In the genomic region with DNA sequence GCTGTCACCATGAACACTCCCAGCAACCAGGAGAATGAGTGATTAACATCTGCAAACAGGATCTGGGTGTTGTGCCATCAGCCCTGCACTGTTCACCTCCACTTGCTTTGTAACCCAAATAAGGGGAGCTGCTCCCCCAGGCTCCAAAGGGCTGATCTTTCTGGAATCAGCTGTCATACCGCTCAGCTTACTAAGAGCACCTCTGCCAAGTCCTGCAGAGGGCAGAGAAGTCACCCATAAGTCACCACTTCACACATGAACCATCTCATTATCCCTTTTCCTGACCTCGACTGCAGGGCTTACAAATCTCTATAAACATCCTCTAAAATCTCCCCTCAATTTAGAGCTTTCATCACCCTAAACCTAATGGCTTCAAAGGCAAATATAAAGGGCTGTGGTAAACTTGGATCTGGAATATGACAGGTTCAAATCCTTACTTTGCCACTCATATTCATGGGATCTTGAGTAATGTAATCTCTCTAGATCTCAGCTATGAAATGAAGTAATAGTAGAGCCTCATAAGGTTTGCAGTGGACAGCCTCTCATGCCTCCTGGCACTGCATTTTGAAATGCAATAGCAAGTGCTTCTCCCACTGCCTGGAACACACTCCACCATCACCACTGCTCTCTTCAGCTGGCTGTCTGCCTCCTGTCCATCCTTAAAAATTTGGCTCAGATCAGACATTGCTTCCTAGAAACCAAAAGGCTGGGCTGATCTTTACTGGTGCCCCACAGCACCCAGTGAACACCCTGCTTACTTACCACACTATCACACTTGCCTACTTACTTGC, we compare ENCODE assay signal across 16 cellular contexts. TPM values are rescaled to one million over a fixed set of nuclear protein-coding genes. Genes with fewer than 3 reads are reported as not detected.
DNase-seq lines count a peak whose midpoint lies in the region; ATAC-seq and TF ChIP-seq lines count a peak whose summit lies in the region.
"Had no signal": no experiment of that assay in that cellular context is flagged by ENCODE, and none has a peak within 500 bp of the region (broad histone marks: within the 10 kb centered on the region; RNA-seq: fewer than 3 reads in every experiment).

No MANE protein-coding gene starts in this region.

- H3K27ac ChIP-seq in mammary epithelial cell (ENCODE audit: insufficient read depth, low read depth, low read length), result no peak overlapping the region
- H3K27ac ChIP-seq in Panc1 (ENCODE audit: low read length), result no peak overlapping the region
- H3K27ac ChIP-seq in psoas muscle, result no peak overlapping the region
- H3K27ac ChIP-seq in stomach, result no peak overlapping the region
- no peak overlapping the region for H3K27ac ChIP-seq in smooth muscle cell (ENCODE audit: low read depth)
- H3K27ac ChIP-seq: ascending aorta, RWPE1 had no signal

- H3K4me1 ChIP-seq in mammary epithelial cell (ENCODE audit: insufficient read depth, low read length) (peaks cover 27% of the 10 kb centered on the region), Panc1 (ENCODE audit: control insufficient read depth, insufficient read depth, low read length) (no peaks in the 10 kb centered on the region), psoas muscle (no peaks in the 10 kb centered on the region), stomach (peaks cover 0 to 4% (median 2%) of the 10 kb centered on the region in 4 donors), smooth muscle cell (ENCODE audit: low read depth) (no peaks in the 10 kb centered on the region)
- H3K4me1 ChIP-seq: ascending aorta had no signal

- H3K9me3 Mint-ChIP-seq in MCF 10A (ENCODE audit: unreplicated experiment), result no peaks in the 10 kb centered on the region
- H3K9me3 Mint-ChIP-seq: activated T-helper 2 cell treated with anti-CD3 and anti-CD28 coated beads, Interferon-gamma antibody, Interleukin-2, Interleukin-4, amounts not matched to agents 10 μg/mL and 5 μg/mL and 100 μg/mL, durations not matched to agents 14 hours and 24 hours and 36 hours; T-cell had no signal

- peaks cover 22% of the 10 kb centered on the region for H3K4me1 Mint-ChIP-seq in MCF 10A (ENCODE audit: insufficient read depth, unreplicated experiment)
- H3K4me1 Mint-ChIP-seq: T-cell had no signal

- BruUV-seq in MCF 10A (replicated peaks; lab: Mats Ljungman, UMichigan) (no TSS peak), mammary epithelial cell (replicated peaks; lab: Mats Ljungman, UMichigan) (no TSS peak), Panc1 (replicated peaks; lab: Mats Ljungman, UMichigan) (no TSS peak)

- no peak overlapping the region for H3K4me3 Mint-ChIP-seq in MCF 10A (ENCODE audit: unreplicated experiment)
- H3K4me3 Mint-ChIP-seq: T-cell had no signal

- no peak for TF ChIP-seq EP300 in stomach (IDR thresholded peaks at IDR 0.05)

- no peak overlapping the region for H3K9ac ChIP-seq in mammary epithelial cell (ENCODE audit: insufficient read depth, low read length)
- no peak overlapping the region for H3K9ac ChIP-seq in smooth muscle cell (ENCODE audit: low read depth)

- POLR2A ChIA-PET in MCF 10A (lab: Yijun Ruan, JAX), result interaction anchor here (0.7 to 1.1 kb wide), 3 partner anchors 18 to 172 kb away, joined by 3 to 4 read pairs (median 4); no protein-coding TSS in a partner anchor
- POLR2A ChIA-PET in Panc1 (lab: Charles Lee), result no interaction called here

- H3K27ac Mint-ChIP-seq in MCF 10A (ENCODE audit: low read depth, unreplicated experiment), result no peak overlapping the region
- H3K27ac Mint-ChIP-seq: activated T-helper 2 cell treated with anti-CD3 and anti-CD28 coated beads, Interferon-gamma antibody, Interleukin-2, Interleukin-4, amounts not matched to agents 10 μg/mL and 5 μg/mL and 100 μg/mL, durations not matched to agents 14 hours and 24 hours and 36 hours; T-cell had no signal

- in situ Hi-C loops in mammary epithelial cell (cut with MboI; ENCODE audit: low sequenced_read_pairs in 2 of 2), result no loop called here
- in situ Hi-C loops in Panc1 (cut with HindIII; ENCODE audit: low pct_unique_long_range_greater_than_20kb, low sequenced_read_pairs), result no loop called here

- no peaks in the 10 kb centered on the region for H4K20me1 ChIP-seq in mammary epithelial cell (ENCODE audit: insufficient read depth, low read length)
- H4K20me1 ChIP-seq in smooth muscle cell (ENCODE audit: low read depth), result no peaks in the 10 kb centered on the region

- H3K9me3 ChIP-seq in mammary epithelial cell (replicated peaks; ENCODE audit: insufficient read depth, low read length) (no peaks in the 10 kb centered on the region), Panc1 (ENCODE audit: control insufficient read depth, insufficient read depth, low read depth, low read length) (no peaks in the 10 kb centered on the region), psoas muscle (no peaks in the 10 kb centered on the region), stomach (no peaks in the 10 kb centered on the region), smooth muscle cell (replicated peaks; ENCODE audit: low read depth) (no peaks in the 10 kb centered on the region)
- H3K9me3 ChIP-seq: ascending aorta had no signal

- no peak for TF ChIP-seq POLR2A in stomach (IDR thresholded peaks at IDR 0.05)

- TF ChIP-seq CTCF in MCF 10A (IDR thresholded peaks at IDR 0.05; ENCODE audit: unreplicated experiment), result no peak
- peak in 1 of 2 donors; percentile 16 for TF ChIP-seq CTCF in mammary epithelial cell (conservative IDR thresholded peaks at IDR 0.05 in 1 of 2, IDR thresholded peaks at IDR 0.05 in 1 of 2; ENCODE audit: extremely low read depth in 1 of 2, insufficient read depth in 1 of 2, low read depth in 1 of 2, low read length in 2 of 2)
- no peak for TF ChIP-seq CTCF in Panc1 (IDR thresholded peaks at IDR 0.05)
- TF ChIP-seq CTCF in fibroblast of villous mesenchyme (IDR thresholded peaks at IDR 0.05; ENCODE audit: insufficient read depth, low read depth, low read length), result no peak
- TF ChIP-seq CTCF in psoas muscle (IDR thresholded peaks at IDR 0.05), result no peak
- no peak for TF ChIP-seq CTCF in stomach (IDR thresholded peaks at IDR 0.05)
- no peak for TF ChIP-seq CTCF in smooth muscle cell (IDR thresholded peaks at IDR 0.05; ENCODE audit: borderline replicate concordance, insufficient read depth, poor library complexity, severe bottlenecking)

- dilution Hi-C loops in mammary epithelial cell (cut with HindIII; ENCODE audit: low sequenced_read_pairs), result no loop called here

- intact Hi-C loops in MCF 10A (cut with micrococcal nuclease), result no loop called here
- intact Hi-C loops in mammary epithelial cell (cut with micrococcal nuclease), result no loop called here
- intact Hi-C loops in Panc1 (cut with micrococcal nuclease; ENCODE audit: unreplicated experiment), result no loop called here
- intact Hi-C loops in psoas muscle (cut with DNase I), result no loop called here
- intact Hi-C loops in stomach (cut with DNase I; ENCODE audit: low total_unique reads), result no loop called here

- peak; percentile 16 for DNase-seq in MCF 10A (ENCODE audit: unreplicated experiment)
- no peak for DNase-seq in mammary epithelial cell
- no peak for DNase-seq in Panc1 (ENCODE audit: low read depth, low spot score)
- DNase-seq in fibroblast of villous mesenchyme (ENCODE audit: low read depth), result peak; percentile 11
- DNase-seq in psoas muscle, result no peak
- DNase-seq in NCI-H526 (lab: John Stamatoyannopoulos, UW), result no peak
- no peak for DNase-seq in stomach
- no peak for DNase-seq in smooth muscle cell (lab: John Stamatoyannopoulos, UW; ENCODE audit: unreplicated experiment)
- DNase-seq: GOT3, NCI-H1930, NCI-H524 treated with DMSO at 0.1 percent for 48 hours, T-cell, WERI-Rb-1 had no signal

- no peaks in the 10 kb centered on the region for H3K27me3 Mint-ChIP-seq in MCF 10A (ENCODE audit: insufficient read depth, unreplicated experiment)

- no peaks in the 10 kb centered on the region for H3K27me3 ChIP-seq in mammary epithelial cell (ENCODE audit: insufficient read depth, low read length)
- H3K27me3 ChIP-seq in Panc1 (ENCODE audit: control insufficient read depth, insufficient read depth, low read length), result no peaks in the 10 kb centered on the region
- H3K27me3 ChIP-seq in psoas muscle (ENCODE audit: insufficient read depth in 3 of 3, low read length in 2 of 3), result no peaks in the 10 kb centered on the region
- H3K27me3 ChIP-seq in stomach, result no peaks in the 10 kb centered on the region
- no peaks in the 10 kb centered on the region for H3K27me3 ChIP-seq in smooth muscle cell (ENCODE audit: low read depth)
- H3K27me3 ChIP-seq: ascending aorta had no signal

- no peaks in the 10 kb centered on the region for H3F3A ChIP-seq in smooth muscle cell (ENCODE audit: low read depth)

- H3K4me2 ChIP-seq in mammary epithelial cell (ENCODE audit: insufficient read depth, low read depth, low read length) (no peak overlapping the region), smooth muscle cell (no peak overlapping the region)

- H3K79me2 ChIP-seq in mammary epithelial cell (ENCODE audit: insufficient read depth, low read length) (no peaks in the 10 kb centered on the region), smooth muscle cell (ENCODE audit: low read depth) (no peaks in the 10 kb centered on the region)

- ATAC-seq in Panc1 (peak; percentile 40), psoas muscle (peak in 3 of 4 donors; percentile 46 to 56 (median 47))
- ATAC-seq: T-cell had no signal

- no peak overlapping the region for H3K4me3 ChIP-seq in mammary epithelial cell (replicated peaks in 1 of 3; ENCODE audit: insufficient read depth in 1 of 3, low read depth in 2 of 3, low read length in 3 of 3)
- no peak overlapping the region for H3K4me3 ChIP-seq in Panc1 (ENCODE audit: low read depth in 2 of 2, low read length in 2 of 2)
- no peak overlapping the region for H3K4me3 ChIP-seq in fibroblast of villous mesenchyme (ENCODE audit: low read depth, low read length)
- H3K4me3 ChIP-seq in psoas muscle, result no peak overlapping the region
- no peak overlapping the region for H3K4me3 ChIP-seq in stomach
- H3K4me3 ChIP-seq in smooth muscle cell, result no peak overlapping the region
- H3K4me3 ChIP-seq: ascending aorta had no signal

- 51% methylated on average over 2 of the region's 2 CpGs for WGBS in mammary epithelial cell (ENCODE audit: low coverage, missing lambda C conversion rate)
- WGBS in psoas muscle, 3 donors, result 8 to 12% (median 11%) methylated on average over 2 of the region's 2 CpGs
- WGBS in stomach, 5 donors, result 9 to 33% (median 24%) methylated on average over 2 of the region's 2 CpGs
- WGBS in smooth muscle cell (ENCODE audit: low lambda C conversion rate), result 57% methylated on average over 2 of the region's 2 CpGs

- peaks cover 13% of the 10 kb centered on the region for H3K36me3 ChIP-seq in mammary epithelial cell (ENCODE audit: insufficient read depth, low read length)
- H3K36me3 ChIP-seq in Panc1 (ENCODE audit: control insufficient read depth, insufficient read depth, low read length), result peaks cover 18% of the 10 kb centered on the region
- peaks cover 8 to 31% of the 10 kb centered on the region in 2 donors for H3K36me3 ChIP-seq in psoas muscle (ENCODE audit: insufficient read depth in 1 of 2, low read depth in 1 of 2)
- H3K36me3 ChIP-seq in stomach, result peaks cover 18 to 31% (median 28%) of the 10 kb centered on the region in 4 donors
- no peaks in the 10 kb centered on the region for H3K36me3 ChIP-seq in smooth muscle cell (ENCODE audit: low read depth)

- peaks cover 19% of the 10 kb centered on the region for H3K36me3 Mint-ChIP-seq in MCF 10A (ENCODE audit: insufficient read depth, unreplicated experiment)

- no peak overlapping the region for H2AFZ ChIP-seq in mammary epithelial cell (ENCODE audit: low read depth, low read length)
- H2AFZ ChIP-seq in smooth muscle cell (ENCODE audit: low read depth), result no peak overlapping the region

- CTCF ChIA-PET in MCF 10A (lab: Yijun Ruan, JAX), result interaction anchor here (0.6 to 1.2 kb wide), 6 partner anchors 27 to 373 kb away, joined by 3 to 7 read pairs (median 3); a partner anchor contains a TSS
- CTCF ChIA-PET in mammary epithelial cell (lab: Charles Lee; ENCODE audit: low non-redundant PET), result no interaction called here
- CTCF ChIA-PET in Panc1 (lab: Charles Lee), result interaction anchor here (0.6 kb wide), 1 partner anchor 200 kb away, joined by 3 read pairs; a partner anchor contains a TSS

RNA-seq across cellular contexts. Expression of a gene that starts 38.8 kb away (rescaled TPM):
- total RNA-seq in MCF 10A (2022), result 38.0 and 42.9 TPM in 2 replicates
- 10 to 100 TPM; 31.5 to 44.3 TPM for total RNA-seq in mammary epithelial cell
- 42.5 TPM for polyA plus RNA-seq in mammary epithelial cell
- 33.5 TPM for polyA minus RNA-seq in mammary epithelial cell
- total RNA-seq in Panc1 (2021; ENCODE audit: unreplicated experiment), result 79.8 TPM
- polyA plus RNA-seq in Panc1 (2012; ENCODE audit: insufficient read length), result 56.4 TPM
- total RNA-seq in fibroblast of villous mesenchyme, result 21.6 and 37.1 TPM in 2 replicates
- total RNA-seq in psoas muscle, result 10 to 100 TPM in 2 of 4 donors, 1 to 10 TPM in 2; 8.3 to 11.6 (median 10.0) TPM
- 10 to 100 TPM in 2 of 3 donors, 1 to 10 TPM in 1; 6.8 to 15.2 (median 14.3) TPM for polyA plus RNA-seq in psoas muscle
- total RNA-seq in stomach, result 10 to 100 TPM in 2 of 5 donors, 1 to 10 TPM in 3; 5.8 to 61.5 (median 9.8) TPM
- 1 to 10 TPM; 4.4 to 9.5 (median 5.9) TPM for polyA plus RNA-seq in stomach
- total RNA-seq in smooth muscle cell, result 21.0 and 21.6 TPM in 2 replicates
- 22.1 and 32.2 TPM in 2 replicates for polyA plus RNA-seq in smooth muscle cell

Comparison
In these comparisons a context has a peak if more than half of its experiments do, and no peak if none do; other contexts are left out.
1. DNase-seq: peak in MCF 10A (single experiment) and fibroblast of villous mesenchyme (single experiment); none in mammary epithelial cell (single experiment), Panc1 (single experiment), psoas muscle (0 of 2), NCI-H526 (0 of 2), stomach (single experiment) and smooth muscle cell (single experiment).